ENCODE assay signal across 12 cellular contexts in the genomic region with DNA sequence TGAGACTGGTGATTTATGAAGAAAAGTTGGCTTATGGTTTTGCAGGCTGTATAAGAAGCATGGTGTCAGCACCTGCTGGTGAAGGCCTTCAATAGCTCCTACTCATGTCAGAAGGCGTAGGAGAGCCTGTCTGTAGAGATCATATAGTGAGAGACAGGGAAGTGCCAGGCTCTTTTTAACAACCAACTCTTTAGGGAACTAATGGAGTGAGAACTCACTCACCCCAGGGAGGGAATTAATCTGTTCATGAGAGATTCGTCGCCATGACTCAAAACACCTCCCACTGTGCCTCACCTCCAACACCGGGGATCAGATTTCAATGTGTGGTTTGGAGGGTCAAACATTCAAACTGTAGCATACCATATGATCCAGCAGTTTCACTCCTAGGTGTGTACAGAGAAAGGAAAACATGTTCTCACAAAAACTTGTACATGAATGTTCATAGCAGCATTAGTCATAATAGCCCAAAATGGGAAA.
DNase-seq lines count a peak whose midpoint lies in the region; ATAC-seq and TF ChIP-seq lines count a peak whose summit lies in the region.
"Had no signal": no experiment of that assay in that cellular context is flagged by ENCODE, and none has a peak within 500 bp of the region (broad histone marks: within the 10 kb centered on the region; RNA-seq: fewer than 3 reads in every experiment).

No MANE protein-coding gene starts in this region.

- H3K9me3 ChIP-seq in CD4-positive, CD25-positive, alpha-beta regulatory T cell (ENCODE audit: control insufficient read depth in 2 of 2, low read length in 2 of 2): no peaks in the 10 kb centered on the region
- H3K9me3 ChIP-seq in HEK293 (ENCODE audit: control insufficient read depth, insufficient read depth, low read depth, low read length) (no peaks in the 10 kb centered on the region), uterus (no peaks in the 10 kb centered on the region)

- H3K36me3 ChIP-seq in CD4-positive, CD25-positive, alpha-beta regulatory T cell (ENCODE audit: control insufficient read depth, insufficient read depth, low read length): peaks cover 58% of the 10 kb centered on the region
- peaks cover 22 to 28% of the 10 kb centered on the region in 2 experiments for H3K36me3 ChIP-seq in HEK293 (ENCODE audit: control insufficient read depth in 2 of 2, insufficient read depth in 1 of 2, low read length in 2 of 2)
- no peaks in the 10 kb centered on the region for H3K36me3 ChIP-seq in uterus

- H3K9me3 Mint-ChIP-seq in CD4-positive, CD25-positive, alpha-beta regulatory T cell: peaks cover 0 to 1% (median 0%) of the 10 kb centered on the region in 7 donors
- H3K9me3 Mint-ChIP-seq: activated B cell treated with CpG ODN at 0.5 μM for 24 hours had no signal

- H3K36me3 Mint-ChIP-seq in CD4-positive, CD25-positive, alpha-beta regulatory T cell: peaks cover 48% of the 10 kb centered on the region

- CTCF ChIA-PET in HEK293 (lab: Yijun Ruan, JAX) (interaction anchor here (0.7 to 1.3 kb wide), 3 partner anchors 21 to 169 kb away, joined by 3 to 4 read pairs (median 4); no protein-coding TSS in a partner anchor), RWPE1 (lab: Yijun Ruan, JAX) (interaction anchor here (0.6 kb wide), 2 partner anchors 11 to 53 kb away, joined by 3 to 4 read pairs; no protein-coding TSS in a partner anchor)

- POLR2A ChIA-PET in HEK293 (lab: Yijun Ruan, JAX): no interaction called here
- POLR2A ChIA-PET in RWPE1 (lab: Yijun Ruan, JAX; ENCODE audit: low non-redundant PET): no interaction called here

- peaks cover 7 to 14% (median 9%) of the 10 kb centered on the region in 4 donors for H3K4me1 Mint-ChIP-seq in CD4-positive, CD25-positive, alpha-beta regulatory T cell

- no peaks in the 10 kb centered on the region for H3K27me3 Mint-ChIP-seq in CD4-positive, CD25-positive, alpha-beta regulatory T cell
- H3K27me3 Mint-ChIP-seq: activated B cell treated with CpG ODN at 0.5 μM for 24 hours had no signal

- intact Hi-C loops in uterus (cut with DNase I; ENCODE audit: low total_unique reads): no loop called here

- no peak for TF ChIP-seq POLR2A in uterus (IDR thresholded peaks at IDR 0.05)

- no peak for DNase-seq in CD4-positive, CD25-positive, alpha-beta regulatory T cell
- DNase-seq in RWPE1 (ENCODE audit: low spot score) (peak; percentile 14), foreskin keratinocyte (peak; percentile 76 to 84), SIG-M5 treated with dmso at 0.1 percent for 504 hours (lab: John Stamatoyannopoulos, UW; ENCODE audit: unreplicated experiment) (no peak), GM03348 (ENCODE audit: low spot score) (no peak), NCI-H446 treated with DMSO at 0.1 percent for 48 hours (lab: John Stamatoyannopoulos, UW) (no peak), uterus (no peak)
- DNase-seq: activated B cell treated with CpG ODN at 0.5 μM for 24 hours, islet precursor cell had no signal

- H3K4me3 Mint-ChIP-seq in CD4-positive, CD25-positive, alpha-beta regulatory T cell: peak overlapping the region in 1 of 4 donors; percentile 49
- H3K4me3 Mint-ChIP-seq: activated B cell treated with CpG ODN at 0.5 μM for 24 hours had no signal

- no peak overlapping the region for H3K4me3 ChIP-seq in CD4-positive, CD25-positive, alpha-beta regulatory T cell (ENCODE audit: low read depth, low read length)
- H3K4me3 ChIP-seq in HEK293 (ENCODE audit: low read depth, low read length): no peak overlapping the region
- H3K4me3 ChIP-seq in uterus: no peak overlapping the region
- H3K4me3 ChIP-seq: BLaER1 had no signal

- no peak overlapping the region for H3K27ac ChIP-seq in CD4-positive, CD25-positive, alpha-beta regulatory T cell (ENCODE audit: insufficient read depth, low read length, poor library complexity, severe bottlenecking)
- H3K27ac ChIP-seq in HEK293 (ENCODE audit: extremely low read depth, low read depth, low read length) (no peak overlapping the region), RWPE1 (no peak overlapping the region), foreskin keratinocyte (peak overlapping the region; percentile 65), uterus (no peak overlapping the region)
- H3K27ac ChIP-seq: BLaER1, KMS-11 had no signal

- TF ChIP-seq CTCF in HEK293 (tag by site-specific recombination; IDR thresholded peaks at IDR 0.05) (no peak), RWPE1 (conservative IDR thresholded peaks at IDR 0.05; ENCODE audit: low read depth) (no peak), foreskin keratinocyte (conservative IDR thresholded peaks at IDR 0.05) (peak; percentile 25), uterus (IDR thresholded peaks at IDR 0.05) (no peak)

- no peaks in the 10 kb centered on the region for H3K4me1 ChIP-seq in CD4-positive, CD25-positive, alpha-beta regulatory T cell (ENCODE audit: control insufficient read depth, insufficient read depth, low read length, poor library complexity, severe bottlenecking)
- H3K4me1 ChIP-seq in HEK293 (ENCODE audit: control insufficient read depth, insufficient read depth, low read length): peaks cover 6% of the 10 kb centered on the region; the same call in 1 of the 2 replicates
- H3K4me1 ChIP-seq in foreskin keratinocyte: no peaks in the 10 kb centered on the region
- H3K4me1 ChIP-seq in uterus: no peaks in the 10 kb centered on the region

- H3K27ac Mint-ChIP-seq in CD4-positive, CD25-positive, alpha-beta regulatory T cell: peak overlapping the region in 2 of 3 donors; percentile 25 to 38
- H3K27ac Mint-ChIP-seq: activated B cell treated with CpG ODN at 0.5 μM for 24 hours had no signal

- H3K27me3 ChIP-seq in CD4-positive, CD25-positive, alpha-beta regulatory T cell (ENCODE audit: control insufficient read depth, insufficient read depth, low read length): no peaks in the 10 kb centered on the region
- H3K27me3 ChIP-seq in foreskin keratinocyte (no peaks in the 10 kb centered on the region), uterus (no peaks in the 10 kb centered on the region)
- H3K27me3 ChIP-seq: BLaER1 had no signal

- no peak for ATAC-seq in CD4-positive, CD25-positive, alpha-beta regulatory T cell (ENCODE audit: low read depth in 2 of 2)
- peak; percentile 88 for ATAC-seq in foreskin keratinocyte

TF ChIP-seq in HEK293, 187 proteins besides CTCF, POLR2A, EP300 and RAD21 (continues in another document):
- no peak for TF ChIP-seq ZFP69B (tag by site-specific recombination; IDR thresholded peaks at IDR 0.05)
- TF ChIP-seq ZNF18 (tag by site-specific recombination; IDR thresholded peaks at IDR 0.05): peak; percentile 95
- TF ChIP-seq ZNF600 (tag by site-specific recombination; IDR thresholded peaks at IDR 0.05): peak; percentile 22
- TF ChIP-seq ZNF670 (tag by site-specific recombination; IDR thresholded peaks at IDR 0.05; ENCODE audit: low read depth): no peak
- peak; percentile 79; the same call in 1 of the 2 replicates for TF ChIP-seq SP7 (tag by site-specific recombination; IDR thresholded peaks at IDR 0.05)
- no peak for TF ChIP-seq ZNF169 (tag by site-specific recombination; IDR thresholded peaks at IDR 0.05)
- no peak for TF ChIP-seq ZNF354C (tag by site-specific recombination; IDR thresholded peaks at IDR 0.05; ENCODE audit: borderline replicate concordance, low read depth)
- TF ChIP-seq ZBTB11 (tag by site-specific recombination; conservative IDR thresholded peaks at IDR 0.05; ENCODE audit: low read depth): no peak
- TF ChIP-seq ZNF121 (tag by site-specific recombination; IDR thresholded peaks at IDR 0.05): no peak
- TF ChIP-seq ZNF501 (tag by site-specific recombination; IDR thresholded peaks at IDR 0.05): no peak
- no peak for TF ChIP-seq ZNF704 (tag by site-specific recombination; IDR thresholded peaks at IDR 0.05)

Comparison
In these comparisons a context has a peak if more than half of its experiments do, and no peak if none do; other contexts are left out.
1. DNase-seq: peak in RWPE1 (single experiment) and foreskin keratinocyte (2 of 2); none in CD4-positive, CD25-positive, alpha-beta regulatory T cell (0 of 3), SIG-M5 treated with dmso at 0.1 percent for 504 hours (single experiment), GM03348 (single experiment), NCI-H446 treated with DMSO at 0.1 percent for 48 hours (single experiment) and uterus (0 of 2).